34 cellular contexts compared by ENCODE assay signal in the genomic region with DNA sequence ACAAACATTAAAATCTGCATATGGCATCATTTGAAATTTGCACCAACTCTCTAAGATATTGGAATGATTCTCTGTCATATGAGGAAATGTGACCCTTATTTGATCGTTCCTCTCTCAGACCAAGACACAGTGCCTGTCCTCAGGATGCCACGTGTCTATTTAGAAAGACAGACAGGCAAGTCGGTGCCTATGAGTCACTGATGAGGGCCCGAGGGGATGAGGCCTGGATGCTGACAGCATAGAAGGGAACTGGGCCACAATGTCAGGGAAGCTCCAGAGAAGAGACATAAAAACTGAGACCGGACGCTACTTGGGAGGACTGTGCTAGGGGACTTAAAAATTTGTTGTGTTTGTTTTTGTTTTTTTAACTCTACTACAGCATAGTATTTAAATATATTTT. TPM values are rescaled to one million over a fixed set of nuclear protein-coding genes. Genes with fewer than 3 reads are reported as not detected.
DNase-seq lines count a peak whose midpoint lies in the region; ATAC-seq and TF ChIP-seq lines count a peak whose summit lies in the region.
"Had no signal": no experiment of that assay in that cellular context is flagged by ENCODE, and none has a peak within 500 bp of the region (broad histone marks: within the 10 kb centered on the region; RNA-seq: fewer than 3 reads in every experiment).

No MANE protein-coding gene starts in this region.

- H3K4me1 ChIP-seq in sigmoid colon, result no peaks in the 10 kb centered on the region
- H3K4me1 ChIP-seq: body of pancreas, Caco-2, esophagus squamous epithelium, gastrocnemius medialis, tibial nerve had no signal

- no peak for ATAC-seq in GM18907 (IDR thresholded peaks at IDR 0.05; ENCODE audit: unreplicated experiment)
- ATAC-seq: body of pancreas; gastrocnemius medialis; left cardiac atrium; stimulated activated effector memory CD8-positive, alpha-beta T cell treated with anti-CD3 and anti-CD28 coated beads, Interleukin-12 subunit alpha, Interleukin-12 subunit beta, amount 100 ng/mL, for 72 hours; T-helper 17 cell had no signal

- TF ChIP-seq POLR2A in sigmoid colon (IDR thresholded peaks at IDR 0.05), result no peak

- H3K27ac ChIP-seq in brain microvascular endothelial cell (no peak overlapping the region), sigmoid colon (no peak overlapping the region)
- H3K27ac ChIP-seq: body of pancreas, C4-2B, esophagus squamous epithelium, gastrocnemius medialis, HL-60, tibial nerve had no signal

- TF ChIP-seq CTCF in brain microvascular endothelial cell (IDR thresholded peaks at IDR 0.05; ENCODE audit: low read depth, low read length, missing control alignments) (no peak), sigmoid colon (IDR thresholded peaks at IDR 0.05) (no peak)

- H3K4me3 ChIP-seq in brain microvascular endothelial cell (ENCODE audit: low read depth, low read length) (no peak overlapping the region), sigmoid colon (no peak overlapping the region)
- H3K4me3 ChIP-seq: body of pancreas, esophagus squamous epithelium, gastrocnemius medialis, tibial nerve had no signal

- 77 to 80% methylated on average over 6 of the region's 6 CpGs for WGBS in sigmoid colon, 2 donors

- TF ChIP-seq EP300 in sigmoid colon (IDR thresholded peaks at IDR 0.05), result no peak

- no peaks in the 10 kb centered on the region for H3K36me3 ChIP-seq in brain microvascular endothelial cell (replicated peaks)
- H3K36me3 ChIP-seq in sigmoid colon, result no peaks in the 10 kb centered on the region
- H3K36me3 ChIP-seq: esophagus squamous epithelium, gastrocnemius medialis, tibial nerve had no signal

- H3K9me3 ChIP-seq in sigmoid colon, result no peaks in the 10 kb centered on the region
- H3K9me3 ChIP-seq: body of pancreas, Caco-2, esophagus squamous epithelium, gastrocnemius medialis, tibial nerve had no signal

- DNase-seq in ELR (ENCODE audit: low read depth) (peak; percentile 46), NCI-H226 (peak; percentile 2), brain microvascular endothelial cell (peak; percentile 7), myocyte (ENCODE audit: low read depth) (peak; percentile 22), sigmoid colon (no peak), NCI-H510A (lab: John Stamatoyannopoulos, UW) (no peak)
- DNase-seq: activated CD4-positive, alpha-beta memory T cell treated with anti-CD3 and anti-CD28 coated beads, Interleukin-2, amount 10 ng/mL, durations not matched to agents 7 days and 5 days; activated CD4-positive, CD25-positive, alpha-beta regulatory T cell treated with anti-CD3 and anti-CD28 coated beads, Interleukin-2, amount 50 U/mL, for 72 hours; activated CD8-positive, alpha-beta memory T cell treated with anti-CD3 and anti-CD28 coated beads, Interleukin-2, amount 50 U/mL, for 48 hours; activated naive CD4-positive, alpha-beta T cell treated with Interleukin-2 at 50 U/mL for 16 hours; body of pancreas; Caco-2; cerebellar nuclear complex; dermis blood vessel endothelial cell; DMS79; endodermal cell; esophagus squamous epithelium; gastrocnemius medialis; left cardiac atrium; MV-4-11; NCI-H1436 treated with DMSO at 0.1 percent for 48 hours; NCI-H2081 treated with DMSO at 0.1 percent for 48 hours; NCI-H345; NCI-H774; nephron progenitor cell; OCI-M1; Right ventricle myocardium superior; T-helper 17 cell had no signal

- in situ Hi-C loops in brain microvascular endothelial cell (cut with HindIII; ENCODE audit: low pct_ligation_motif_present, low sequenced_read_pairs), result no loop called here

- H3K27me3 ChIP-seq in brain microvascular endothelial cell (replicated peaks) (no peaks in the 10 kb centered on the region), sigmoid colon (no peaks in the 10 kb centered on the region)
- H3K27me3 ChIP-seq: body of pancreas, esophagus squamous epithelium, gastrocnemius medialis, tibial nerve had no signal

- intact Hi-C loops in sigmoid colon (cut with DNase I), result no loop called here

RNA-seq across cellular contexts. Expression of a gene that starts 32.4 kb away (rescaled TPM):
- total RNA-seq in myocyte (5.3 and 7.8 TPM in 2 replicates), sigmoid colon (1 to 10 TPM; 3.6 to 5.5 (median 4.7) TPM)
- 5.1 TPM for polyA plus RNA-seq in myocyte (2012)
- polyA plus RNA-seq in sigmoid colon, result under 1 TPM; under 0.01 to 0.69 (median under 0.01) TPM
- total RNA-seq: activated T-helper 1 cell treated with anti-CD3 and anti-CD28 coated beads, Interleukin-12 subunit alpha, Interleukin-12 subunit beta, Interleukin-2, Interleukin-4 antibody, amounts not matched to agents 30 ng/mL and 10 ng/mL and 1 ng/mL, durations not matched to agents 14 hours and 24 hours and 36 hours; T-helper 17 cell had no signal

Comparison
In these comparisons a context has a peak if more than half of its experiments do, and no peak if none do; other contexts are left out.
1. DNase-seq: peak in ELR (single experiment), NCI-H226 (single experiment), brain microvascular endothelial cell (single experiment) and myocyte (single experiment); none in sigmoid colon (single experiment) and NCI-H510A (single experiment).